In genomic region chr19:5803752-5804515, GRCh38 we compare ENCODE assay signal across 9 cellular contexts. TPM values are rescaled to one million over a fixed set of nuclear protein-coding genes. Genes with fewer than 3 reads are reported as not detected.
DNase-seq lines count a peak whose midpoint lies in the region; ATAC-seq and TF ChIP-seq lines count a peak whose summit lies in the region.
"Had no signal": no experiment of that assay in that cellular context is flagged by ENCODE, and none has a peak within 500 bp of the region (broad histone marks: within the 10 kb centered on the region; RNA-seq: fewer than 3 reads in every experiment).

No MANE protein-coding gene starts in this region.

- no peaks in the 10 kb centered on the region for H3K36me3 Mint-ChIP-seq in activated naive CD4-positive, alpha-beta T cell treated with anti-CD3 and anti-CD28 coated beads, Interleukin-2, amount 50 U/mL, for 72 hours

- peak overlapping the region; percentile 40 to 74 for H3K27ac Mint-ChIP-seq in activated naive CD4-positive, alpha-beta T cell treated with anti-CD3 and anti-CD28 coated beads, Interleukin-2, amount 50 U/mL, for 72 hours

- H3K27ac ChIP-seq in rectal smooth muscle tissue (ENCODE audit: low read depth, low read length) (peak overlapping the region; percentile 43), uterus (no peak overlapping the region)

- H3K9me3 ChIP-seq in uterus = no peaks in the 10 kb centered on the region

- H3K4me3 ChIP-seq in H7 (ENCODE audit: insufficient read depth, low read depth, low read length) = peak overlapping the region; percentile 32
- peak overlapping the region; percentile 38 for H3K4me3 ChIP-seq in rectal smooth muscle tissue (ENCODE audit: low read length)
- H3K4me3 ChIP-seq in uterus = no peak overlapping the region

- H3K36me3 ChIP-seq in H7 (replicated peaks; ENCODE audit: control insufficient read depth, insufficient read depth, low read length) (no peaks in the 10 kb centered on the region), rectal smooth muscle tissue (ENCODE audit: control insufficient read depth, insufficient read depth, low read length) (no peaks in the 10 kb centered on the region), uterus (no peaks in the 10 kb centered on the region)

- intact Hi-C loops in cardiac septum (cut with DNase I) = loop anchor here (5.0 kb wide), 1 partner anchor 163 kb away; no protein-coding TSS in a partner anchor
- intact Hi-C loops in uterus (cut with DNase I; ENCODE audit: low total_unique reads) = no loop called here

- H3K9ac ChIP-seq in rectal smooth muscle tissue (ENCODE audit: low read length) = no peak overlapping the region

- H3K27me3 ChIP-seq in H7 (ENCODE audit: control insufficient read depth, insufficient read depth, low read length) (peaks cover 17% of the 10 kb centered on the region), rectal smooth muscle tissue (ENCODE audit: control insufficient read depth, insufficient read depth, low read length) (no peaks in the 10 kb centered on the region), uterus (peaks cover 11 to 26% of the 10 kb centered on the region in 2 donors)

- peak; percentile 71 to 88 (median 82) for TF ChIP-seq CTCF in uterus (IDR thresholded peaks at IDR 0.05)

- H3K9me3 Mint-ChIP-seq in activated naive CD4-positive, alpha-beta T cell treated with anti-CD3 and anti-CD28 coated beads, Interleukin-2, amount 50 U/mL, for 72 hours = no peaks in the 10 kb centered on the region

- TF ChIP-seq POLR2A in uterus (IDR thresholded peaks at IDR 0.05) = no peak

- ATAC-seq in activated naive CD4-positive, alpha-beta T cell treated with anti-CD3 and anti-CD28 coated beads, Interleukin-2, amount 50 U/mL, for 72 hours = peak; percentile 93 to 94

- DNase-seq in DMS153 treated with DMSO at 0.1 percent for 48 hours (lab: John Stamatoyannopoulos, UW; ENCODE audit: unreplicated experiment) = peak; percentile 82
- DNase-seq in H7 = peak; percentile 100
- DNase-seq in NCI-H1105 (lab: John Stamatoyannopoulos, UW) = peak; percentile 93
- DNase-seq in SKM-1 treated with dmso at 0.1 percent for 144 hours (lab: John Stamatoyannopoulos, UW; ENCODE audit: unreplicated experiment) = peak; percentile 87
- peak; percentile 94 to 100 for DNase-seq in activated naive CD4-positive, alpha-beta T cell treated with anti-CD3 and anti-CD28 coated beads, Interleukin-2, amount 50 U/mL, for 72 hours (ENCODE audit: low spot score in 2 of 2)
- peak; percentile 93 for DNase-seq in cardiac septum (ENCODE audit: low spot score)
- peak; percentile 60 to 75 for DNase-seq in uterus

- H3K4me1 ChIP-seq in rectal smooth muscle tissue (ENCODE audit: control insufficient read depth, insufficient read depth, low read length) = peaks cover 4% of the 10 kb centered on the region
- H3K4me1 ChIP-seq in uterus = no peaks in the 10 kb centered on the region

RNA-seq across cellular contexts. Expression of gene NRTN, which starts 0.9 kb away (rescaled TPM):
- total RNA-seq in H7 (2014; rRNA removed; shearing (Covaris generic)) = 8.5 and 8.7 TPM in 2 replicates
- total RNA-seq in activated naive CD4-positive, alpha-beta T cell treated with anti-CD3 and anti-CD28 coated beads, Interleukin-2, amount 50 U/mL, for 72 hours = 1 to 10 TPM; 1.1 to 2.1 TPM
- total RNA-seq in cardiac septum (23.6 TPM), uterus (under 1 TPM in 1 of 4 donors, not detected in 3; 0.35 TPM)
- total RNA-seq: subcutaneous adipose tissue had no signal

RNA-seq across cellular contexts. Expression of gene DUS3L, which starts 13.0 kb away (rescaled TPM):
- total RNA-seq in H7 (2014; rRNA removed; shearing (Covaris generic)) = 50.8 and 52.4 TPM in 2 replicates
- total RNA-seq in activated naive CD4-positive, alpha-beta T cell treated with anti-CD3 and anti-CD28 coated beads, Interleukin-2, amount 50 U/mL, for 72 hours = 10 to 100 TPM; 47.2 to 56.3 TPM
- total RNA-seq in cardiac septum (21.6 TPM), uterus (10 to 100 TPM; 30.6 to 46.1 (median 37.1) TPM)

RNA-seq across cellular contexts. Expression of gene PRR22, which starts 19.4 kb away (rescaled TPM):
- 1.5 and 2.2 TPM in 2 replicates for total RNA-seq in H7 (2014; rRNA removed; shearing (Covaris generic))
- 1 to 10 TPM; 1.8 to 7.4 TPM for total RNA-seq in activated naive CD4-positive, alpha-beta T cell treated with anti-CD3 and anti-CD28 coated beads, Interleukin-2, amount 50 U/mL, for 72 hours
- total RNA-seq in cardiac septum (1.3 TPM), uterus (1 to 10 TPM in 2 of 4 donors, not detected in 2; 1.6 to 3.5 TPM)

RNA-seq across cellular contexts. Expression of gene FUT6, which starts 35.6 kb away (rescaled TPM):
- total RNA-seq in H7 (2014; rRNA removed; shearing (Covaris generic)) = not detected in 2 replicates
- total RNA-seq in activated naive CD4-positive, alpha-beta T cell treated with anti-CD3 and anti-CD28 coated beads, Interleukin-2, amount 50 U/mL, for 72 hours = under 1 TPM in 1 of 2 donors, not detected in 1; 0.27 TPM
- total RNA-seq in cardiac septum = not detected
- under 1 TPM in 1 of 4 donors, not detected in 3; 0.55 TPM for total RNA-seq in uterus

RNA-seq across cellular contexts. Expression of gene FUT3, which starts 47.3 kb away (rescaled TPM):
- not detected in 2 replicates for total RNA-seq in H7 (2014; rRNA removed; shearing (Covaris generic))
- total RNA-seq in activated naive CD4-positive, alpha-beta T cell treated with anti-CD3 and anti-CD28 coated beads, Interleukin-2, amount 50 U/mL, for 72 hours = under 1 TPM in 1 of 2 donors, not detected in 1; 0.32 TPM
- total RNA-seq in cardiac septum (not detected), uterus (under 1 TPM in 1 of 4 donors, not detected in 3; 0.29 TPM)
- total RNA-seq: subcutaneous adipose tissue had no signal

Comparison
In these comparisons a context has a peak if more than half of its experiments do, and no peak if none do; other contexts are left out.
1. H3K4me3 ChIP-seq: peak in H7 (single experiment) and rectal smooth muscle tissue (single experiment); none in uterus (0 of 2).
2. Peak in every context shown above with its lines, with median percentiles within 50 percentile points of each other: DNase-seq.